In the genomic region with DNA sequence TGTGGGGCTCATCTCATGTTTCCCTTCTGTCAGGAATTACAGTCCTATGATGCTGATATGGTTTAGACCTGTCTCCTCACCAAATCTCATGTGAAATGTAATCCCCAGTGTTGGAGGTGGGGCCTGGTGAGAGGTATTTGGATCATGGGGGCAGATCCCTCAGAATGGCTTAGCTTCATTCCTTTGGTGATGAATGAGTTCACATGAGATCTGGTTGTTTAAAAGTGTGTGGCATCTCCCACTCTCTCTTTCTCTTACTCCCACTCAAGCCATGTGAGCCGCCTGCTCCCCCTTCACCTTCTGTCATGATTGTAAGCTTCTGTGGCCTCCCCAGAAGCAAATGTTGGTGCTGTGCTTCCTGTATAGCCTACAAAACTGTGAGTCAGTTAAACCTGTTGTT, we compare ENCODE assay signal across 21 cellular contexts.
DNase-seq lines count a peak whose midpoint lies in the region; FAIRE-seq and TF ChIP-seq lines count a peak whose summit lies in the region.
"Had no signal": no experiment of that assay in that cellular context is flagged by ENCODE, and none has a peak within 500 bp of the region (broad histone marks: within the 10 kb centered on the region; RNA-seq: fewer than 3 reads in every experiment).

No MANE protein-coding gene starts in this region.

- no peak for TF ChIP-seq POLR2A in H54 (IDR thresholded peaks at IDR 0.05; ENCODE audit: low read depth, low read length)

- H3K27ac Mint-ChIP-seq in neural crest cell (ENCODE audit: unreplicated experiment) = peak overlapping the region; percentile 7
- H3K27ac Mint-ChIP-seq: CD8-positive, alpha-beta memory T cell; GM23338 had no signal

- H3K9me3 Mint-ChIP-seq in neural crest cell = peaks cover 19% of the 10 kb centered on the region

- no peak for DNase-seq in HTR-8/SVneo (ENCODE audit: insufficient read length, low spot score)
- peak; percentile 73 for DNase-seq in left kidney (ENCODE audit: low read depth, low spot score)
- no peak for DNase-seq in neural crest cell (ENCODE audit: low read depth, low spot score)
- DNase-seq in NCI-H1092 (lab: John Stamatoyannopoulos, UW) = no peak
- DNase-seq in H54 (ENCODE audit: insufficient read length, low spot score) = no peak
- DNase-seq in stimulated activated CD4-positive, alpha-beta T cell treated with anti-CD3 and anti-CD28 coated beads, Interleukin-1b, Interleukin-23, amount 100 ng/mL, for 48 hours = no peak
- DNase-seq: ACHN; BE2C; C1 segment of cervical spinal cord; Caco-2; CD4-positive, CD25-positive, alpha-beta regulatory T cell; CD8-positive, alpha-beta memory T cell; H7; IMR-90 had no signal

- FAIRE-seq in HTR-8/SVneo (lab: Jason Lieb, UNC) (peak; percentile 26), H54 (lab: Jason Lieb, UNC) (no peak)
- FAIRE-seq: A204.1, D721Med, G401.6, GM12892, GM18507, K562 had no signal

- H3K4me3 Mint-ChIP-seq in neural crest cell = no peak overlapping the region
- H3K4me3 Mint-ChIP-seq: CD4-positive, CD25-positive, alpha-beta regulatory T cell; CD8-positive, alpha-beta memory T cell; GM23338 had no signal

- H3K27me3 Mint-ChIP-seq in neural crest cell (ENCODE audit: low read depth) = no peaks in the 10 kb centered on the region
- H3K27me3 Mint-ChIP-seq: CD4-positive, CD25-positive, alpha-beta regulatory T cell had no signal

- peaks cover 47% of the 10 kb centered on the region for H3K4me1 Mint-ChIP-seq in neural crest cell
- H3K4me1 Mint-ChIP-seq: CD4-positive, CD25-positive, alpha-beta regulatory T cell; CD8-positive, alpha-beta memory T cell had no signal

- peaks cover 24% of the 10 kb centered on the region for H3K36me3 Mint-ChIP-seq in neural crest cell (ENCODE audit: low read depth)
- H3K36me3 Mint-ChIP-seq: CD8-positive, alpha-beta memory T cell had no signal

- no peak for TF ChIP-seq CTCF in neural crest cell (conservative IDR thresholded peaks at IDR 0.05)
